ENCODE assay signal across 20 cellular contexts in the genomic region with DNA sequence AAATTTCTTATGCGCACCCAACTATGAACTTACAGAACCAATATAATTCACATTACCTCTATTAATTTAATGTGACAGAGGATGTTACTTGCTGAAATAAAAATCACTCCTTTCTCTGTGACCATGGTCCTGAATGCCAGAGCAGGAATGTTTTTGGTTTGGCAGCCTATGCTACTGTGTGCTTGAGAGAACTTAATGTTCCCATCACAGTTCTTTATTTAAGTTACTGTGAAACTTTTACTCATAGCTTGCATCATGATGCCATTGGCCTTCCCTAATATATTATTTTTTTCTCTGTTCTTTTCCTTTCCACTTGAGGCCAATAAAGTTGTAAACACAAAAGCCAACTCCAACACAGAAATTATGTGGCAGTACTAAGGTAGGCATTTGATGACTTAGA.
DNase-seq lines count a peak whose midpoint lies in the region; ATAC-seq, FAIRE-seq and TF ChIP-seq lines count a peak whose summit lies in the region.
"Had no signal": no experiment of that assay in that cellular context is flagged by ENCODE, and none has a peak within 500 bp of the region (broad histone marks: within the 10 kb centered on the region; RNA-seq: fewer than 3 reads in every experiment).

No MANE protein-coding gene starts in this region.

- H3K27ac ChIP-seq in 22Rv1 (peak overlapping the region; percentile 75), K562 (ENCODE audit: extremely low read depth, low read depth, low read length) (no peak overlapping the region), hepatocyte (peak overlapping the region; percentile 77), sigmoid colon (peak overlapping the region; percentile 76 to 83 (median 80))

- H3K9ac ChIP-seq in K562 (ENCODE audit: insufficient read depth in 1 of 2, low read depth in 2 of 2, low read length in 2 of 2) = no peak overlapping the region

- intact Hi-C loops in K562 (cut with micrococcal nuclease) (no loop called here), sigmoid colon (cut with DNase I) (loop anchor here (2.0 to 10.0 kb wide), 5 partner anchors 57 to 583 kb away; a partner anchor contains a TSS)

- H4K20me1 ChIP-seq in K562 (replicated peaks; ENCODE audit: control insufficient read depth, insufficient read depth, low read length) (no peaks in the 10 kb centered on the region), hepatocyte (ENCODE audit: insufficient read depth, poor library complexity, severe bottlenecking) (no peaks in the 10 kb centered on the region)

- H2AFZ ChIP-seq in K562 (ENCODE audit: low read depth, low read length) (peak overlapping the region; percentile 41; the same call in 1 of the 2 replicates), hepatocyte (peak overlapping the region; percentile 28)

- H3K4me1 ChIP-seq in K562 (replicated peaks in 1 of 2; ENCODE audit: control insufficient read depth in 2 of 2, insufficient read depth in 2 of 2, low read length in 2 of 2) = peaks cover 0 to 10% of the 10 kb centered on the region in 2 experiments; a peak in 3 of 5 replicates
- peaks cover 19% of the 10 kb centered on the region for H3K4me1 ChIP-seq in hepatocyte (ENCODE audit: insufficient read depth)
- peaks cover 0 to 26% (median 19%) of the 10 kb centered on the region in 4 donors for H3K4me1 ChIP-seq in sigmoid colon

- TF ChIP-seq EP300 in K562 (IDR thresholded peaks at IDR 0.05; ENCODE audit: low read length) (no peak), sigmoid colon (IDR thresholded peaks at IDR 0.05) (peak; percentile 76 to 96 (median 92))

- no TSS peak for BruUV-seq in K562 (replicated peaks; lab: Mats Ljungman, UMichigan)

- 92% methylated on average over 1 of the region's 1 CpG for WGBS in K562 (ENCODE audit: insufficient coverage, low coverage, missing lambda C conversion rate)
- WGBS in hepatocyte (ENCODE audit: low lambda C conversion rate, missing lambda C conversion rate) = 100% methylated on average over 1 of the region's 1 CpG
- WGBS in sigmoid colon, 2 donors = 93 to 97% methylated on average over 1 of the region's 1 CpG

- no peaks in the 10 kb centered on the region for H3K9me1 ChIP-seq in K562 (ENCODE audit: control insufficient read depth, insufficient read depth, low read length)

- no peaks in the 10 kb centered on the region for H3K9me3 ChIP-seq in K562 (replicated peaks; ENCODE audit: control insufficient read depth, insufficient read depth, low read depth, low read length)
- no peaks in the 10 kb centered on the region for H3K9me3 ChIP-seq in hepatocyte (ENCODE audit: low read depth)
- H3K9me3 ChIP-seq in sigmoid colon = no peaks in the 10 kb centered on the region

- POLR2A ChIA-PET in K562 (lab: Yijun Ruan, JAX) = no interaction called here

- no peak for TF ChIP-seq POLR2A in K562 (conservative IDR thresholded peaks at IDR 0.05)
- TF ChIP-seq POLR2A in sigmoid colon (IDR thresholded peaks at IDR 0.05) = no peak

- H3K9me2 ChIP-seq in hepatocyte (replicated peaks; ENCODE audit: insufficient read depth) = no peaks in the 10 kb centered on the region

- CTCF ChIA-PET in K562 (lab: Yijun Ruan, JAX; ENCODE audit: low intra/inter-chr PET ratio) = no interaction called here

- DNase-seq in K562 (ENCODE audit: extremely low read depth in 1 of 4, low spot score in 3 of 4) (no peak), hepatocyte (ENCODE audit: low spot score) (no peak), sigmoid colon (peak; percentile 78), AG08395 (ENCODE audit: low spot score) (no peak), NCI-H526 treated with DMSO at 0.1 percent for 48 hours (lab: John Stamatoyannopoulos, UW) (no peak), NCI-H1105 (lab: John Stamatoyannopoulos, UW) (no peak)
- DNase-seq: activated CD4-positive, alpha-beta T cell treated with anti-CD3 and anti-CD28 coated beads for 36 hours; activated naive CD4-positive, alpha-beta T cell treated with anti-CD3 and anti-CD28 coated beads for 36 hours; caudate nucleus; COR-L47; H7; heart right ventricle; NCI-H2029; stimulated activated CD4-positive, alpha-beta T cell treated with anti-CD3 and anti-CD28 coated beads, Interleukin-2, amount 100 ng/mL, for 24 hours; stimulated activated CD8-positive, alpha-beta memory T cell treated with anti-CD3 and anti-CD28 coated beads, Interleukin-4, amount 100 ng/mL, for 48 hours; T1000 had no signal

- ATAC-seq in K562 (no peak), HG03571 (IDR thresholded peaks at IDR 0.05; ENCODE audit: unreplicated experiment) (no peak)
- ATAC-seq: activated CD4-positive, alpha-beta T cell treated with anti-CD3 and anti-CD28 coated beads for 36 hours; GM12878 had no signal

- H3K4me3 ChIP-seq in K562 (no peak overlapping the region), hepatocyte (no peak overlapping the region), sigmoid colon (peak overlapping the region in 1 of 4 donors; percentile 14)
- H3K4me3 ChIP-seq: GM12878, heart right ventricle had no signal

- in situ Hi-C loops in K562 (cut with MboI) = no loop called here

- TF ChIP-seq CTCF in 22Rv1 (IDR thresholded peaks at IDR 0.05) = no peak
- no peak for TF ChIP-seq CTCF in K562 (IDR thresholded peaks at IDR 0.05 in 2 of 3, conservative IDR thresholded peaks at IDR 0.05 in 1 of 3; ENCODE audit: insufficient read depth in 2 of 3, low read depth in 1 of 3, low read length in 3 of 3)
- TF ChIP-seq CTCF in hepatocyte (IDR thresholded peaks at IDR 0.05; ENCODE audit: poor library complexity) = no peak
- no peak for TF ChIP-seq CTCF in sigmoid colon (IDR thresholded peaks at IDR 0.05)

- H3K27me3 ChIP-seq in K562 (ENCODE audit: control insufficient read depth in 2 of 2, insufficient read depth in 2 of 2, low read length in 2 of 2) (no peaks in the 10 kb centered on the region), hepatocyte (no peaks in the 10 kb centered on the region), sigmoid colon (no peaks in the 10 kb centered on the region)
- H3K27me3 ChIP-seq: heart right ventricle had no signal

- H3K79me2 ChIP-seq in K562 (ENCODE audit: control insufficient read depth, insufficient read depth, low read length) (no peaks in the 10 kb centered on the region), hepatocyte (no peaks in the 10 kb centered on the region)

- H3K36me3 ChIP-seq in K562 (ENCODE audit: control insufficient read depth, insufficient read depth, low read length) (no peaks in the 10 kb centered on the region), hepatocyte (replicated peaks; ENCODE audit: insufficient read depth, low read depth) (no peaks in the 10 kb centered on the region), sigmoid colon (no peaks in the 10 kb centered on the region)
- H3K36me3 ChIP-seq: heart right ventricle had no signal

- H3K4me2 ChIP-seq in K562 (ENCODE audit: insufficient read depth, low read length) = no peak overlapping the region
- H3K4me2 ChIP-seq in hepatocyte = peak overlapping the region; percentile 36

- no peak for TF ChIP-seq RAD21 in K562 (CRISPR knock-in tag; conservative IDR thresholded peaks at IDR 0.05 in 1 of 2, IDR thresholded peaks at IDR 0.05 in 1 of 2)

- no peak for FAIRE-seq in K562 (lab: Jason Lieb, UNC)
- FAIRE-seq: GM12878, keratinocyte had no signal

TF ChIP-seq in K562, 482 proteins besides CTCF, POLR2A, EP300 and RAD21:
- TF ChIP-seq, protein P1, sequence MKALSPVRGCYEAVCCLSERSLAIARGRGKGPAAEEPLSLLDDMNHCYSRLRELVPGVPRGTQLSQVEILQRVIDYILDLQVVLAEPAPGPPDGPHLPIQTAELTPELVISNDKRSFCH (CRISPR knock-in tag; IDR thresholded peaks at IDR 0.05) = no peak
- TF ChIP-seq, protein P1 (tag; IDR thresholded peaks at IDR 0.05) = no peak
- no peak for TF ChIP-seq MAFG (tag; conservative IDR thresholded peaks at IDR 0.05)
- TF ChIP-seq MEIS2 (IDR thresholded peaks at IDR 0.05; ENCODE audit: partially characterized antibody) = no peak
- TF ChIP-seq, protein P2, sequence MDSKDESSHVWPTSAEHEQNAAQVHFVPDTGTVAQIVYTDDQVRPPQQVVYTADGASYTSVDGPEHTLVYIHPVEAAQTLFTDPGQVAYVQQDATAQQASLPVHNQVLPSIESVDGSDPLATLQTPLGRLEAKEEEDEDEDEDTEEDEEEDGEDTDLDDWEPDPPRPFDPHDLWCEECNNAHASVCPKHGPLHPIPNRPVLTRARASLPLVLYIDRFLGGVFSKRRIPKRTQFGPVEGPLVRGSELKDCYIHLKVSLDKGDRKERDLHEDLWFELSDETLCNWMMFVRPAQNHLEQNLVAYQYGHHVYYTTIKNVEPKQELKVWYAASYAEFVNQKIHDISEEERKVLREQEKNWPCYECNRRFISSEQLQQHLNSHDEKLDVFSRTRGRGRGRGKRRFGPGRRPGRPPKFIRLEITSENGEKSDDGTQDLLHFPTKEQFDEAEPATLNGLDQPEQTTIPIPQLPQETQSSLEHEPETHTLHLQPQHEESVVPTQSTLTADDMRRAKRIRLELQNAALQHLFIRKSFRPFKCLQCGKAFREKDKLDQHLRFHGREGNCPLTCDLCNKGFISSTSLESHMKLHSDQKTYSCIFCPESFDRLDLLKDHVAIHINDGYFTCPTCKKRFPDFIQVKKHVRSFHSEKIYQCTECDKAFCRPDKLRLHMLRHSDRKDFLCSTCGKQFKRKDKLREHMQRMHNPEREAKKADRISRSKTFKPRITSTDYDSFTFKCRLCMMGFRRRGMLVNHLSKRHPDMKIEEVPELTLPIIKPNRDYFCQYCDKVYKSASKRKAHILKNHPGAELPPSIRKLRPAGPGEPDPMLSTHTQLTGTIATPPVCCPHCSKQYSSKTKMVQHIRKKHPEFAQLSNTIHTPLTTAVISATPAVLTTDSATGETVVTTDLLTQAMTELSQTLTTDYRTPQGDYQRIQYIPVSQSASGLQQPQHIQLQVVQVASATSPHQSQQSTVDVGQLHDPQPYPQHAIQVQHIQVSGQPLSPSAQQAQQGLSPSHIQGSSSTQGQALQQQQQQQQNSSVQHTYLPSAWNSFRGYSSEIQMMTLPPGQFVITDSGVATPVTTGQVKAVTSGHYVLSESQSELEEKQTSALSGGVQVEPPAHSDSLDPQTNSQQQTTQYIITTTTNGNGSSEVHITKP (IDR thresholded peaks at IDR 0.05; ENCODE audit: partially characterized antibody) = no peak
- no peak for TF ChIP-seq COPS2 (conservative IDR thresholded peaks at IDR 0.05)
- no peak for TF ChIP-seq ETS2 (tag; IDR thresholded peaks at IDR 0.05; ENCODE audit: borderline replicate concordance, poor library complexity, severe bottlenecking)
- no peak for TF ChIP-seq NEUROD1 (IDR thresholded peaks at IDR 0.05; ENCODE audit: borderline replicate concordance, low read depth, low read length, partially characterized antibody)
- TF ChIP-seq SP2 (IDR thresholded peaks at IDR 0.05; ENCODE audit: extremely low read depth, low read depth, low read length, poor library complexity, severe bottlenecking) = no peak
- TF ChIP-seq BMI1 (IDR thresholded peaks at IDR 0.05; ENCODE audit: low read length) = no peak
- no peak for TF ChIP-seq TRIM28 (IDR thresholded peaks at IDR 0.05)
